ENCODE assay signal across 8 cellular contexts in genomic region chr2:161223139-161223732, GRCh38.
DNase-seq lines count a peak whose midpoint lies in the region; ATAC-seq, FAIRE-seq and TF ChIP-seq lines count a peak whose summit lies in the region.

No MANE protein-coding gene starts in this region.

- no peak overlapping the region for H3K27ac ChIP-seq in upper lobe of left lung

- intact Hi-C loops in activated B cell treated with CpG ODN at 0.5 μM for 24 hours (cut with micrococcal nuclease) = loop anchor here (1.0 to 5.0 kb wide), 5 partner anchors 14 to 899 kb away; no protein-coding TSS in a partner anchor

- H3K27me3 ChIP-seq in upper lobe of left lung = no peaks in the 10 kb centered on the region

- CTCF ChIA-PET in activated B cell treated with CpG ODN at 0.5 μM for 24 hours (lab: Charles Lee) = interaction anchor here (0.6 to 3.6 kb wide), 13 partner anchors 9 to 160 kb away, joined by 3 to 30 read pairs (median 8); no protein-coding TSS in a partner anchor

- FAIRE-seq in GM19239 (lab: Jason Lieb, UNC) = peak; percentile 89

- H3K36me3 Mint-ChIP-seq in activated B cell treated with CpG ODN at 0.5 μM for 24 hours (ENCODE audit: low read depth) = peaks cover 65% of the 10 kb centered on the region
- peaks cover 4 to 19% (median 11%) of the 10 kb centered on the region in 3 donors for H3K36me3 Mint-ChIP-seq in immature natural killer cell

- H3K9me3 Mint-ChIP-seq in activated B cell treated with CpG ODN at 0.5 μM for 24 hours (no peaks in the 10 kb centered on the region), immature natural killer cell (no peaks in the 10 kb centered on the region)

- H3K27ac Mint-ChIP-seq in activated B cell treated with CpG ODN at 0.5 μM for 24 hours (no peak overlapping the region), immature natural killer cell (no peak overlapping the region)

- H3K9me3 ChIP-seq in upper lobe of left lung = no peaks in the 10 kb centered on the region

- 74 to 81% methylated on average over 3 of the region's 3 CpGs for WGBS in upper lobe of left lung, 2 donors

- TF ChIP-seq POLR2A in upper lobe of left lung (IDR thresholded peaks at IDR 0.05) = no peak

- peaks cover 0 to 49% (median 11%) of the 10 kb centered on the region in 4 donors for H3K36me3 ChIP-seq in upper lobe of left lung

- no peak for TF ChIP-seq EP300 in upper lobe of left lung (IDR thresholded peaks at IDR 0.05)

- peak; percentile 21 for DNase-seq in DMS114 treated with DMSO at 0.1 percent for 48 hours (lab: John Stamatoyannopoulos, UW; ENCODE audit: unreplicated experiment)
- no peak for DNase-seq in GM19239 (ENCODE audit: insufficient read length, low spot score)
- peak; percentile 81 for DNase-seq in LNCaP clone FGC (ENCODE audit: low read depth)
- no peak for DNase-seq in activated B cell treated with CpG ODN at 0.5 μM for 24 hours
- peak in 2 of 3 donors; percentile 33 to 43 for DNase-seq in immature natural killer cell
- DNase-seq in upper lobe of left lung = no peak
- no peak for DNase-seq in T-helper 9 cell
- DNase-seq in cortex of kidney (lab: John Stamatoyannopoulos, UW) = no peak

- H3K4me3 ChIP-seq in LNCaP clone FGC (ENCODE audit: low read depth, low read length) (no peak overlapping the region), upper lobe of left lung (no peak overlapping the region)

- H3K4me1 Mint-ChIP-seq in activated B cell treated with CpG ODN at 0.5 μM for 24 hours (peaks cover 2% of the 10 kb centered on the region), immature natural killer cell (no peaks in the 10 kb centered on the region)

- ATAC-seq in activated B cell treated with CpG ODN at 0.5 μM for 24 hours (ENCODE audit: low read depth) (peak; percentile 67), upper lobe of left lung (ENCODE audit: low FRiP score in 2 of 2) (peak in 1 of 2 donors; percentile 61)

- TF ChIP-seq CTCF in LNCaP clone FGC (IDR thresholded peaks at IDR 0.05; ENCODE audit: control insufficient read depth, extremely low read depth, insufficient read depth) (peak; percentile 52), activated B cell treated with CpG ODN at 0.5 μM for 24 hours (IDR thresholded peaks at IDR 0.05) (no peak), upper lobe of left lung (IDR thresholded peaks at IDR 0.05) (peak; percentile 37 to 76 (median 66))

- POLR2A ChIA-PET in activated B cell treated with CpG ODN at 0.5 μM for 24 hours (lab: Charles Lee) = interaction anchor here (1.5 kb wide), 1 partner anchor 14 kb away, joined by 3 read pairs; no protein-coding TSS in a partner anchor

- H3K27me3 Mint-ChIP-seq in activated B cell treated with CpG ODN at 0.5 μM for 24 hours (no peaks in the 10 kb centered on the region), immature natural killer cell (ENCODE audit: low read depth in 3 of 3) (no peaks in the 10 kb centered on the region)

- no peaks in the 10 kb centered on the region for H3K4me1 ChIP-seq in upper lobe of left lung

- H3K4me3 Mint-ChIP-seq in activated B cell treated with CpG ODN at 0.5 μM for 24 hours = no peak overlapping the region
- no peak overlapping the region for H3K4me3 Mint-ChIP-seq in immature natural killer cell

Comparison
In these comparisons a context has a peak if more than half of its experiments do, and no peak if none do; other contexts are left out.
1. DNase-seq: peak in DMS114 treated with DMSO at 0.1 percent for 48 hours (single experiment), LNCaP clone FGC (single experiment) and immature natural killer cell (2 of 3); none in GM19239 (single experiment), activated B cell treated with CpG ODN at 0.5 μM for 24 hours (single experiment), upper lobe of left lung (0 of 2), T-helper 9 cell (single experiment) and cortex of kidney (single experiment).